In the genomic region with DNA sequence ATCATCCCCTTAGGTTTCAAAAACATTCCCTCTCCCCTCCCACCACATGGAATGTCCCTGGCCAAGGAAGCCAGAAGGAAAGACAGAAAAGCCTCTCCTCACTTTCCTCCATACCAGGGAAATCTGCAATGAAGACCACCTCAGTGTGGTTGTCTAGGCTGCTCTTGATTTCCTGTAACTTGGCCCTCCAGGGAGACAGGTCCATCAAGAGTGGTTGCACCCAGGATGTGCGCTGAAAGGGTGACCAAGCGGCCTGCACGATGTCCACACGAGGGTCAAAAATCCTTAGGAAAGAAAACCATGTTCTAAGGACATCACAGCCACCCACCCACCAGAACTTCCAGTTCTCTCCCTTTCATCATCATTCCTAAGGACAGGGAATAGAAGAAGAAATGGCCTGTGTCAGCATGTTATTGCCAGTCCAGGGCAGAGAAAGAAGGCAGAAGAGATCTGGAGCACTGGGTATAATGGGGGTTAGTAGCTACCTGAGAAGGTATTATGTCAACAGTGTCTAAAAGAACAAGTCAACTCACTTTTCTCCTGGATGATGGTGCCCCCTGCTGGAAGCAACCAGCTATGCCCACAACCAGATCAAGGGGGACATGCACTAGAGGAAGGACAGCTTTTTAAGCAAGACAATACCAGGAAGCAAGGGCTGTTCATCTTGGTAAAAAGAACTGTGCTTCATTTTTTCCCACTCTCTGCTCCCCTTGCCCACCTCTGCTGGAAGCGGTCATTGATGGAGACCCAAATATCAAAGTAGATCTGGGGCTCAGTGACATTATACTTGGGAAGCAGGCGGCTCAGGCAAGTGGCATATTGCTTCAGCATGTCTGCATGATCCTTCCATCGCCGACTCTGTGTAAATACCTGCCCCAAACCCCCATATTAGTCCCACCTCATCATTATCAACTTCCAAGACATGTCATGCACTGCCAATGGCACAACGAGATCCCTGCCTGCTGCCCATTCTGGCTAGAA, we compare ENCODE assay signal across 8 cellular contexts. TPM values are rescaled to one million over a fixed set of nuclear protein-coding genes. Genes with fewer than 3 reads are reported as not detected.
DNase-seq lines count a peak whose midpoint lies in the region; ATAC-seq, FAIRE-seq and TF ChIP-seq lines count a peak whose summit lies in the region.

No MANE protein-coding gene starts in this region.

- H3K4me3 ChIP-seq in Caco-2 (ENCODE audit: low read depth, low read length) (no peak overlapping the region), pancreas (no peak overlapping the region)

- H3K27ac Mint-ChIP-seq in Caco-2 (ENCODE audit: unreplicated experiment) (no peak overlapping the region), type B pancreatic cell (peak overlapping the region; percentile 76)

- FAIRE-seq in frontal cortex (lab: Jason Lieb, UNC) (no peak), pancreas (lab: Jason Lieb, UNC) (no peak)

- peak; percentile 81 to 89 for DNase-seq in Caco-2
- peak; percentile 72 for DNase-seq in MV-4-11 (lab: John Stamatoyannopoulos, UW)
- DNase-seq in SK-MEL-5 (ENCODE audit: low read depth, low spot score): peak; percentile 90
- DNase-seq in activated effector memory CD4-positive, alpha-beta T cell treated with anti-CD3 and anti-CD28 coated beads, Interleukin-2, amount 50 U/mL, for 16 hours: peak; percentile 94
- DNase-seq in frontal cortex (ENCODE audit: low spot score in 2 of 2): peak; percentile 44 to 59
- DNase-seq in pancreas: peak; percentile 80 to 91 (median 86)
- DNase-seq in type B pancreatic cell (ENCODE audit: extremely low spot score, unreplicated experiment): peak; percentile 82

- intact Hi-C loops in Caco-2 (cut with micrococcal nuclease; ENCODE audit: unreplicated experiment): loop anchor here (1.0 to 5.0 kb wide), 4 partner anchors 132 to 485 kb away; partner anchors contain the start of genes ELMOD3 and RETSAT
- intact Hi-C loops in pancreas (cut with DNase I): loop anchor here (5.0 to 10.0 kb wide), 2 partner anchors 127 to 130 kb away; no protein-coding TSS in a partner anchor

- H3K4me1 ChIP-seq in Caco-2 (no peaks in the 10 kb centered on the region), pancreas (peaks cover 0 to 11% (median 0%) of the 10 kb centered on the region in 3 donors)

- no TSS peak for BruUV-seq in Caco-2 (replicated peaks; lab: Mats Ljungman, UMichigan)

- no peaks in the 10 kb centered on the region for H3K9me3 ChIP-seq in Caco-2
- H3K9me3 ChIP-seq in pancreas: no peaks in the 10 kb centered on the region

- H3K4me3 Mint-ChIP-seq in Caco-2 (ENCODE audit: unreplicated experiment): no peak overlapping the region
- H3K4me3 Mint-ChIP-seq in type B pancreatic cell: no peak overlapping the region

- peak; percentile 93 for TF ChIP-seq CTCF in Caco-2 (IDR thresholded peaks at IDR 0.05; ENCODE audit: insufficient read depth in 1 of 2, low read depth in 1 of 2, low read length in 1 of 2, severe bottlenecking in 1 of 2, unreplicated experiment in 1 of 2)
- TF ChIP-seq CTCF in pancreas (IDR thresholded peaks at IDR 0.05): peak; percentile 75 to 87 (median 85)
- TF ChIP-seq CTCF in type B pancreatic cell (conservative IDR thresholded peaks at IDR 0.05): peak; percentile 94

- H3K27me3 Mint-ChIP-seq in Caco-2 (ENCODE audit: insufficient read depth, unreplicated experiment): no peaks in the 10 kb centered on the region
- H3K27me3 Mint-ChIP-seq in type B pancreatic cell: no peaks in the 10 kb centered on the region

- no peaks in the 10 kb centered on the region for H3K27me3 ChIP-seq in Caco-2 (replicated peaks; ENCODE audit: control insufficient read depth, insufficient read depth, low read length)
- no peaks in the 10 kb centered on the region for H3K27me3 ChIP-seq in pancreas

- CTCF ChIA-PET in Caco-2 (lab: Charles Lee): interaction anchor here (0.6 to 4.5 kb wide), 26 partner anchors 8 to 419 kb away, joined by 3 to 67 read pairs (median 3); partner anchors contain the start of genes C2orf68, GGCX, MAT2A and RNF181

- H3K36me3 Mint-ChIP-seq in Caco-2 (ENCODE audit: insufficient read depth, unreplicated experiment) (peaks cover 92% of the 10 kb centered on the region), type B pancreatic cell (peaks cover 21% of the 10 kb centered on the region)

- POLR2A ChIA-PET in Caco-2 (lab: Charles Lee): interaction anchor here (0.5 to 3.6 kb wide), 8 partner anchors 10 to 152 kb away, joined by 3 to 32 read pairs (median 6); partner anchors contain the start of genes GGCX, MAT2A and VAMP8

- in situ Hi-C loops in SK-MEL-5 (cut with HindIII; ENCODE audit: low pct_unique_long_range_greater_than_20kb, low sequenced_read_pairs): no loop called here

- peak overlapping the region in 1 of 4 donors; percentile 30 for H3K27ac ChIP-seq in pancreas

- H3K9me3 Mint-ChIP-seq in Caco-2 (ENCODE audit: unreplicated experiment): no peaks in the 10 kb centered on the region
- H3K9me3 Mint-ChIP-seq in type B pancreatic cell: no peaks in the 10 kb centered on the region

- ATAC-seq in GM21526 (IDR thresholded peaks at IDR 0.05; ENCODE audit: low FRiP score, unreplicated experiment): peak; percentile 44
- peak; percentile 60 to 92 (median 80) for ATAC-seq in pancreas

- WGBS in pancreas, 2 donors: 45 to 53% methylated on average over 9 of the region's 9 CpGs

- no peaks in the 10 kb centered on the region for H3K4me1 Mint-ChIP-seq in Caco-2 (ENCODE audit: low read depth, unreplicated experiment)
- peaks cover 13% of the 10 kb centered on the region for H3K4me1 Mint-ChIP-seq in type B pancreatic cell (ENCODE audit: unreplicated experiment)

- peaks cover 7% of the 10 kb centered on the region; the same call in 1 of the 2 replicates for H3K36me3 ChIP-seq in Caco-2 (ENCODE audit: control insufficient read depth, insufficient read depth, low read length)
- H3K36me3 ChIP-seq in pancreas: peaks cover 0 to 48% (median 8%) of the 10 kb centered on the region in 3 donors

RNA-seq across cellular contexts. Expression of gene GGCX, which starts 9.3 kb away (rescaled TPM):
- total RNA-seq in Caco-2 (2022) (85.1 and 96.8 TPM in 2 replicates), frontal cortex (22.4 TPM), pancreas (10 to 100 TPM; 21.7 to 43.4 (median 31.0) TPM), type B pancreatic cell (ENCODE audit: low replicate concordance) (62.6 and 76.2 TPM in 2 replicates)
- total RNA-seq in SK-MEL-5 (2014; rRNA removed; shearing (Covaris generic)): 71.5 and 90.9 TPM in 2 replicates
- polyA plus RNA-seq in SK-MEL-5 (2015; cell fraction: cytosol; rRNA removed): 133 and 155 TPM in 2 replicates
- polyA plus RNA-seq in SK-MEL-5 (2015; cell fraction: nucleus; rRNA removed): 61.0 and 91.2 TPM in 2 replicates
- 10 to 100 TPM; 15.7 to 16.2 TPM for polyA plus RNA-seq in pancreas

RNA-seq across cellular contexts. Expression of gene MAT2A, which starts 13.0 kb away (rescaled TPM):
- total RNA-seq in Caco-2 (2022) (217 and 250 TPM in 2 replicates), frontal cortex (55.4 TPM), pancreas (100 to 1,000 TPM; 127 to 447 (median 246) TPM), type B pancreatic cell (ENCODE audit: low replicate concordance) (209 and 403 TPM in 2 replicates)
- 88.9 and 107 TPM in 2 replicates for total RNA-seq in SK-MEL-5 (2014; rRNA removed; shearing (Covaris generic))
- polyA plus RNA-seq in SK-MEL-5 (2015; cell fraction: cytosol; rRNA removed): 112 and 158 TPM in 2 replicates
- 4,957 and 5,616 TPM in 2 replicates for polyA plus RNA-seq in SK-MEL-5 (2015; cell fraction: nucleus; rRNA removed)
- 100 to 1,000 TPM; 141 to 246 TPM for polyA plus RNA-seq in pancreas

RNA-seq across cellular contexts. Expression of gene VAMP8, which starts 25.4 kb away (rescaled TPM):
- total RNA-seq in Caco-2 (2022): 82.9 and 85.5 TPM in 2 replicates
- 48.2 and 51.9 TPM in 2 replicates for total RNA-seq in SK-MEL-5 (2014; rRNA removed; shearing (Covaris generic))
- 51.1 and 75.2 TPM in 2 replicates for polyA plus RNA-seq in SK-MEL-5 (2015; cell fraction: cytosol; rRNA removed)
- polyA plus RNA-seq in SK-MEL-5 (2015; cell fraction: nucleus; rRNA removed): 2.0 and 17.0 TPM in 2 replicates
- 0.82 TPM for total RNA-seq in frontal cortex
- total RNA-seq in pancreas: 100 to 1,000 TPM in 1 of 6 donors, 10 to 100 TPM in 5; 57.7 to 109 (median 69.7) TPM
- 100 to 1,000 TPM; 137 to 150 TPM for polyA plus RNA-seq in pancreas
- 62.8 and 157 TPM in 2 replicates for total RNA-seq in type B pancreatic cell (ENCODE audit: low replicate concordance)

RNA-seq across cellular contexts. Expression of gene VAMP5, which starts 32.2 kb away (rescaled TPM):
- total RNA-seq in Caco-2 (2022): 11.0 and 15.1 TPM in 2 replicates
- total RNA-seq in SK-MEL-5 (2014; rRNA removed; shearing (Covaris generic)): not detected in 2 replicates
- 0.32 TPM in 1 of 2 replicates, not detected in the other for polyA plus RNA-seq in SK-MEL-5 (2015; cell fraction: cytosol; rRNA removed)
- polyA plus RNA-seq in SK-MEL-5 (2015; cell fraction: nucleus; rRNA removed): not detected in 2 replicates
- 3.3 TPM for total RNA-seq in frontal cortex
- 10 to 100 TPM in 3 of 6 donors, 1 to 10 TPM in 3; 8.3 to 14.2 (median 11.1) TPM for total RNA-seq in pancreas
- polyA plus RNA-seq in pancreas: 10 to 100 TPM; 27.7 to 29.5 TPM
- total RNA-seq in type B pancreatic cell (ENCODE audit: low replicate concordance): 3.4 and 4.4 TPM in 2 replicates

RNA-seq across cellular contexts. Expression of gene RNF181, which starts 43.6 kb away (rescaled TPM):
- 113 and 123 TPM in 2 replicates for total RNA-seq in Caco-2 (2022)
- total RNA-seq in SK-MEL-5 (2014; rRNA removed; shearing (Covaris generic)): 212 and 226 TPM in 2 replicates
- polyA plus RNA-seq in SK-MEL-5 (2015; cell fraction: cytosol; rRNA removed): 99.9 and 143 TPM in 2 replicates
- 44.4 and 47.6 TPM in 2 replicates for polyA plus RNA-seq in SK-MEL-5 (2015; cell fraction: nucleus; rRNA removed)
- 51.8 TPM for total RNA-seq in frontal cortex
- 10 to 100 TPM; 53.5 to 94.1 (median 60.2) TPM for total RNA-seq in pancreas
- 100 to 1,000 TPM in 1 of 2 donors, 10 to 100 TPM in 1; 92.6 to 104 TPM for polyA plus RNA-seq in pancreas
- 70.2 and 78.8 TPM in 2 replicates for total RNA-seq in type B pancreatic cell (ENCODE audit: low replicate concordance)

Comparison
In these comparisons a context has a peak if more than half of its experiments do, and no peak if none do; other contexts are left out.
1. RNA of gene VAMP8, which starts 25.4 kb away (total RNA-seq): 82.9 to 85.5 TPM in Caco-2, 57.7 to 109 TPM in pancreas, 62.8 to 157 TPM in type B pancreatic cell and 48.2 to 51.9 TPM in SK-MEL-5; 0.82 TPM in frontal cortex (single experiment); every median in the first group is over 10 times any median in the second.
2. Peak in every context shown above with its lines, with median percentiles within 50 percentile points of each other: DNase-seq and CTCF ChIP-seq.